ENCODE assay signal across 10 cellular contexts in the genomic region with DNA sequence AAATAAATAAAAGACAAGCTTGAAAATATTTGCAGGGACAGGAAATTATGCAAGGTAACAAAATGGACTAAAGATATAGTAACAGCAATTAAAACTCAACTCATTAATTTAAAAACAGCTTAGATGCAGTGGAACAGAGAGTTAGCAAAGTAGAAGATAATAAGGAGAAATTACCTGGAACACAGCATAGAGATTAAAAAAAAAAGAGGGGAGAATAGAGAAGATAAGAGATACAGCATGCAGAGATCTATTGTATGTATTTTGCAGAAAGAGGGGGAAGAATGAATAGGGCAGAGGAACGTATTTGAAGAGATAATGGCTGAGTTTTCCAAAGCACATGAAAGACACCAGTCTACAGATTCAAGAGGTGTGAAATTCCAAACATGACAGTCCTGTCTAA. TPM values are rescaled to one million over a fixed set of nuclear protein-coding genes. Genes with fewer than 3 reads are reported as not detected.
"Had no signal": no experiment of that assay in that cellular context is flagged by ENCODE, and none has a peak within 500 bp of the region (broad histone marks: within the 10 kb centered on the region; RNA-seq: fewer than 3 reads in every experiment).

No MANE protein-coding gene starts in this region.

- H3K9ac ChIP-seq: KMS-11 had no signal

- H3K27ac Mint-ChIP-seq: GM23338 had no signal

- ATAC-seq: GM23338, HCT116 had no signal

- H3K36me3 ChIP-seq: HAP-1 had no signal

- DNase-seq: H7, IMR-90, KBM-7 had no signal

- H3K4me2 ChIP-seq: GM23338, KMS-11 had no signal

- FAIRE-seq: HTR-8/SVneo had no signal

- H3K27ac ChIP-seq: KMS-11 had no signal

- H2AFZ ChIP-seq: GM23338 had no signal

- H3K4me3 Mint-ChIP-seq: GM23338 had no signal

- H3K4me3 ChIP-seq: GM23338, HAP-1 had no signal

RNA-seq across cellular contexts. Expression of a gene that starts 28.7 kb away (rescaled TPM):
- total RNA-seq: H4, HT-29, IMR-90 had no signal
- polyA plus RNA-seq: IMR-90 had no signal
